In the genomic region with DNA sequence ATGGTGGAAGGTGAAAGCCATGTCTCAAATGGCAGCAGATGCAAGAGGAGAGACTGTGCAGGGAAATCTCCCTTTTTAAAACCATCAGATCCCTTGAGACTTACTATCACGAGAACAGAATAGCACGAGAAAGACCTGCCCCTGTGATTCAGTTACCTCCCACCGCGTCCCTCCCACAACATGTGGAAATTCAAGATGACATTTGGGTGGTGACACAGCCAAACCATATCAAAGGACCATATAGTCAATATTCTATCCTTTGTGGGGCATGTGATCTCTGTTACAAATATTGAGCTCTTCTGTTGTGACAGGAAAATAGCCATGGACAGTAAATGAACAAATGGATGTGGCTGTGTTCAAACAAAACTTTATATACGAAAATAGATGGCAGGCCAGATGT, we compare ENCODE assay signal across 13 cellular contexts.
"Had no signal": no experiment of that assay in that cellular context is flagged by ENCODE, and none has a peak within 500 bp of the region (broad histone marks: within the 10 kb centered on the region; RNA-seq: fewer than 3 reads in every experiment).

No MANE protein-coding gene starts in this region.

- H3K27ac Mint-ChIP-seq: activated naive CD4-positive, alpha-beta T cell treated with anti-CD3 and anti-CD28 coated beads, Interleukin-2, amount 50 U/mL, for 24 hours; activated T-helper 2 cell treated with anti-CD3 and anti-CD28 coated beads, Interferon-gamma antibody, Interleukin-2, Interleukin-4, amounts not matched to agents 10 μg/mL and 5 μg/mL and 100 μg/mL, durations not matched to agents 14 hours and 24 hours and 36 hours; WTC11 had no signal

- H3K4me1 Mint-ChIP-seq: central memory CD8-positive, alpha-beta T cell had no signal

- H3K9me3 Mint-ChIP-seq: activated naive CD4-positive, alpha-beta T cell treated with anti-CD3 and anti-CD28 coated beads, Interleukin-2, amount 50 U/mL, for 24 hours; activated T-helper 2 cell treated with anti-CD3 and anti-CD28 coated beads, Interferon-gamma antibody, Interleukin-2, Interleukin-4, amounts not matched to agents 10 μg/mL and 5 μg/mL and 100 μg/mL, durations not matched to agents 14 hours and 24 hours and 36 hours; central memory CD8-positive, alpha-beta T cell; WTC11 had no signal

- ATAC-seq: left lobe of liver, right lobe of liver, WTC11 had no signal

- H3K4me3 Mint-ChIP-seq: activated naive CD4-positive, alpha-beta T cell treated with anti-CD3 and anti-CD28 coated beads, Interleukin-2, amount 50 U/mL, for 24 hours; central memory CD8-positive, alpha-beta T cell; WTC11 had no signal

- DNase-seq: activated CD8-positive, alpha-beta memory T cell treated with anti-CD3 and anti-CD28 coated beads, Interleukin-2, amount 50 U/mL, for 48 hours; brain microvascular endothelial cell; midbrain; ovary; right lobe of liver; substantia nigra; SW 1271; uterus had no signal
